In the genomic region with DNA sequence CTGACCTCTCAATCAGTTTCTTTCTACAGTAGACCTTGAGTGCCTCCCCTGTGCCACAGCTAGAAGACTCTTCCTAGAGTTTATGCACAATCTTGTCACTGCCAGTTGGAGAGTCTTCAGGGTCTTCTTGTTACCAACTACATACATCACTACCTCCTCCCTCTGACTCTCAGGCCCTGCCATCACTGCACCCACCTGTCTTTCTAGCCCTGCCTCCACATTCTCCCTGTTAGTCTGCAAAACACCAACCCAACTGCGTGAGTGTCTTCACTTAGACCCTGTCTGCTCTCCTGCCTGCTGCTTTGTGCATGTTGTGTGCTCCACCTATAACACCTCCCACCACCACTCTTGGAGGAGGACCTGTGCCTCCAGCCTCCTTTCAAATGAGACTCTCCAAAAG, we compare ENCODE assay signal across 36 cellular contexts. TPM values are rescaled to one million over a fixed set of nuclear protein-coding genes. Genes with fewer than 3 reads are reported as not detected.
"Had no signal": no experiment of that assay in that cellular context is flagged by ENCODE, and none has a peak within 500 bp of the region (broad histone marks: within the 10 kb centered on the region; RNA-seq: fewer than 3 reads in every experiment).

No MANE protein-coding gene starts in this region.

- H3K4me3 ChIP-seq: MG63 had no signal

- H3K4me2 ChIP-seq: KMS-11 had no signal

- H3K9me3 ChIP-seq: MG63 had no signal

- H3K27me3 ChIP-seq: MG63 had no signal

- DNase-seq: Karpas-422, Kasumi-1, MG63, MM.1S, MV-4-11, NCI-H1048, NCI-H1092, NCI-H1092 treated with DMSO at 0.1 percent for 48 hours, NCI-H1105, NCI-H1105 treated with DMSO at 0.1 percent for 48 hours, NCI-H1417, NCI-H1417 treated with DMSO at 0.1 percent for 48 hours, NCI-H1436, NCI-H1436 treated with DMSO at 0.1 percent for 48 hours, NCI-H146, NCI-H1694, NCI-H1694 treated with DMSO at 0.1 percent for 48 hours, NCI-H187, NCI-H187 treated with DMSO at 0.1 percent for 48 hours, NCI-H1930, NCI-H2029, NCI-H2029 treated with DMSO at 0.1 percent for 48 hours, NCI-H2081, NCI-H2081 treated with DMSO at 0.1 percent for 48 hours, NCI-H2107, NCI-H2171, NCI-H2171 treated with DMSO at 0.1 percent for 48 hours, NCI-H2227 treated with DMSO at 0.1 percent for 48 hours, NCI-H226, NCI-H345, NCI-H446, NCI-H446 treated with DMSO at 0.1 percent for 48 hours, NCI-H510A had no signal

- H3K36me3 ChIP-seq: MG63 had no signal

- H3K27ac ChIP-seq: KMS-11 had no signal

- H3K9ac ChIP-seq: KMS-11 had no signal

RNA-seq across cellular contexts. Expression of a gene that starts 34.4 kb away (rescaled TPM):
- total RNA-seq: MCF 10A, NCI-H460 had no signal
